ENCODE assay signal across 23 cellular contexts in genomic region chr2:120195575-120195974, GRCh38. TPM values are rescaled to one million over a fixed set of nuclear protein-coding genes. Genes with fewer than 3 reads are reported as not detected.
DNase-seq lines count a peak whose midpoint lies in the region; TF ChIP-seq lines count a peak whose summit lies in the region.
"Had no signal": no experiment of that assay in that cellular context is flagged by ENCODE, and none has a peak within 500 bp of the region (broad histone marks: within the 10 kb centered on the region; RNA-seq: fewer than 3 reads in every experiment).

No MANE protein-coding gene starts in this region.

- intact Hi-C loops in colonic mucosa (cut with DNase I): no loop called here

- H3K27me3 ChIP-seq in WERI-Rb-1 (ENCODE audit: insufficient read depth, low read depth, severe bottlenecking) (no peaks in the 10 kb centered on the region), colonic mucosa (no peaks in the 10 kb centered on the region)
- H3K27me3 ChIP-seq: BE2C; BLaER1 treated with 17β-estradiol and CSF1 and Interleukin-3, amounts not matched to agents 10 nM and 100 nM had no signal

- H3K9me3 ChIP-seq in WERI-Rb-1 (ENCODE audit: severe bottlenecking): peaks cover 9% of the 10 kb centered on the region
- no peaks in the 10 kb centered on the region for H3K9me3 ChIP-seq in colonic mucosa
- H3K9me3 ChIP-seq: BE2C had no signal

- no peak for TF ChIP-seq CTCF in WERI-Rb-1 (IDR thresholded peaks at IDR 0.05; ENCODE audit: low read depth, low read length)
- TF ChIP-seq CTCF in fibroblast of villous mesenchyme (IDR thresholded peaks at IDR 0.05; ENCODE audit: insufficient read depth, low read depth, low read length): no peak
- TF ChIP-seq CTCF in colonic mucosa (IDR thresholded peaks at IDR 0.05): no peak
- TF ChIP-seq CTCF in chondrocyte (IDR thresholded peaks at IDR 0.05): no peak

- no peaks in the 10 kb centered on the region for H3K27me3 Mint-ChIP-seq in chondrocyte (ENCODE audit: low read depth)
- H3K27me3 Mint-ChIP-seq: CD4-positive, alpha-beta T cell had no signal

- DNase-seq in NCI-H82 (lab: John Stamatoyannopoulos, UW) (peak; percentile 89), WERI-Rb-1 (no peak), fibroblast of villous mesenchyme (ENCODE audit: low read depth) (peak; percentile 46), NAMALWA (ENCODE audit: low spot score) (no peak), colonic mucosa (no peak), chondrocyte (ENCODE audit: low spot score) (no peak)
- DNase-seq: 8988T; ACHN; AML-193; BE2C; CD4-positive, alpha-beta T cell; CD8-positive, alpha-beta memory T cell; DMS 273 treated with DMSO at 0.1 percent for 48 hours; DMS79; EL; GDM1; GOT3; H7; HCEC 1CT had no signal

- H3K4me3 ChIP-seq in WERI-Rb-1 (ENCODE audit: low read depth, low read length) (no peak overlapping the region), fibroblast of villous mesenchyme (ENCODE audit: low read depth, low read length) (no peak overlapping the region), colonic mucosa (no peak overlapping the region)
- H3K4me3 ChIP-seq: A549; BLaER1 treated with 17β-estradiol and CSF1 and Interleukin-3, amounts not matched to agents 10 nM and 100 nM; GM12878 had no signal

- H3K36me3 Mint-ChIP-seq in chondrocyte (ENCODE audit: low read depth): peaks cover 15% of the 10 kb centered on the region

- H3K9me3 Mint-ChIP-seq in chondrocyte (ENCODE audit: low read depth): peaks cover 41% of the 10 kb centered on the region

- H3K4me1 Mint-ChIP-seq in chondrocyte (ENCODE audit: low read depth): peaks cover 9% of the 10 kb centered on the region
- H3K4me1 Mint-ChIP-seq: CD14-positive monocyte; CD8-positive, alpha-beta memory T cell had no signal

- no peaks in the 10 kb centered on the region for H3K4me1 ChIP-seq in colonic mucosa
- H3K4me1 ChIP-seq: A549, BE2C had no signal

- no peaks in the 10 kb centered on the region for H3K36me3 ChIP-seq in WERI-Rb-1
- no peaks in the 10 kb centered on the region for H3K36me3 ChIP-seq in colonic mucosa
- H3K36me3 ChIP-seq: BE2C; BLaER1 treated with 17β-estradiol and CSF1 and Interleukin-3, amounts not matched to agents 10 nM and 100 nM had no signal

- H3K27ac ChIP-seq in WERI-Rb-1: 0 out of 2 replicates have a peak overlapping the region, but pooled peaks have one; percentile 7
- H3K27ac ChIP-seq in colonic mucosa: no peak overlapping the region
- H3K27ac ChIP-seq: A549; BLaER1 treated with 17β-estradiol and CSF1 and Interleukin-3, amounts not matched to agents 10 nM and 100 nM had no signal

- no peak overlapping the region for H3K9ac ChIP-seq in colonic mucosa (ENCODE audit: low read depth in 2 of 2, low read length in 2 of 2)
- H3K9ac ChIP-seq: BLaER1 treated with 17β-estradiol and CSF1 and Interleukin-3, amounts not matched to agents 10 nM and 100 nM had no signal

- H3K27ac Mint-ChIP-seq in chondrocyte (ENCODE audit: unreplicated experiment): no peak overlapping the region
- H3K27ac Mint-ChIP-seq: CD14-positive monocyte; CD4-positive, alpha-beta T cell; CD8-positive, alpha-beta memory T cell had no signal

- H3K4me3 Mint-ChIP-seq in chondrocyte (ENCODE audit: unreplicated experiment): no peak overlapping the region
- H3K4me3 Mint-ChIP-seq: CD14-positive monocyte; CD4-positive, alpha-beta T cell; CD8-positive, alpha-beta memory T cell had no signal

RNA-seq across cellular contexts. Expression of gene TMEM185B, which starts 27.6 kb away (rescaled TPM):
- total RNA-seq in fibroblast of villous mesenchyme (27.4 and 36.3 TPM in 2 replicates), colonic mucosa (10 to 100 TPM; 14.4 to 16.5 TPM), chondrocyte (22.0 to 36.4 TPM (median 36.1 TPM) in 3 replicates)

RNA-seq across cellular contexts. Expression of gene RALB, which starts 57.1 kb away (rescaled TPM):
- total RNA-seq in fibroblast of villous mesenchyme (35.1 and 66.9 TPM in 2 replicates), colonic mucosa (10 to 100 TPM; 71.8 to 93.4 TPM), chondrocyte (19.5 to 23.5 TPM (median 23.4 TPM) in 3 replicates)

Comparison
In these comparisons a context has a peak if more than half of its experiments do, and no peak if none do; other contexts are left out.
1. DNase-seq: peak in NCI-H82 (single experiment) and fibroblast of villous mesenchyme (single experiment); none in WERI-Rb-1 (single experiment), NAMALWA (single experiment), colonic mucosa (single experiment) and chondrocyte (single experiment).